ENCODE assay signal across 29 cellular contexts in the genomic region with DNA sequence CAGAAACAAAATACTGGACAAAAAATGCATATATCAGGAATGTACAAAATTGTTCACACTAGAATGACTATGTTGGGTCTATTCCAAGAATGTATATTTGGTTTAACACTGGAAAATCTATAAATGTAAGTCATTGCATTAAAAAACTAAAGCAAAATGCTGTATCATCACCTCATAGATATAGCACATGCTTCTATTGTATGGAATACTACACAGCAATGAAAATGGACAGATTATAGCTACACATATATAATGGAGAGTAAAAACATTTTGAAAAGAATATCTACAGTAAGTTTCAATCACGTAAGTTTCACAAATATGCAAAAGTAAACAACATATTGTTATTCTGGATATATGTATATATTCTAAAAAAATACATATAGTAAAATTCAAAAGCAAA.
"Had no signal": no experiment of that assay in that cellular context is flagged by ENCODE, and none has a peak within 500 bp of the region (broad histone marks: within the 10 kb centered on the region; RNA-seq: fewer than 3 reads in every experiment).

No MANE protein-coding gene starts in this region.

- H3K27me3 ChIP-seq: stomach, suprapubic skin, testis, thyroid gland, tibial artery, tibial nerve, transverse colon, upper lobe of left lung, upper lobe of right lung, uterus, vagina had no signal

- H3K27ac Mint-ChIP-seq: stimulated activated effector memory CD8-positive, alpha-beta T cell treated with anti-CD3 and anti-CD28 coated beads, Interleukin-12 subunit alpha, Interleukin-12 subunit beta, amount 100 ng/mL, for 72 hours; stimulated activated memory B cell treated with anti-CD40 and anti-IgM and Interleukin-4, amounts not matched to agents 10 μg/mL and 1 μg/mL and 100 μg/mL, for 72 hours; stimulated activated naive B cell treated with anti-CD40 and anti-IgM and Interleukin-4, amounts not matched to agents 10 μg/mL and 1 μg/mL and 100 μg/mL, for 72 hours; stimulated activated naive CD8-positive, alpha-beta T cell treated with anti-CD3 and anti-CD28 coated beads, Interleukin-15, amount 100 ng/mL, for 72 hours; stimulated activated naive CD8-positive, alpha-beta T cell treated with anti-CD3 and anti-CD28 coated beads, Interleukin-15, Interleukin-2, amounts not matched to agents 100 ng/mL and 50 ng/mL, for 24 hours; type B pancreatic cell had no signal

- H3K4me3 Mint-ChIP-seq: stimulated activated effector memory CD8-positive, alpha-beta T cell treated with anti-CD3 and anti-CD28 coated beads, Interleukin-12 subunit alpha, Interleukin-12 subunit beta, amount 100 ng/mL, for 72 hours; stimulated activated memory B cell treated with anti-CD40 and anti-IgM and Interleukin-4, amounts not matched to agents 10 μg/mL and 1 μg/mL and 100 μg/mL, for 72 hours; stimulated activated naive B cell treated with anti-CD40 and anti-IgM and Interleukin-4, amounts not matched to agents 10 μg/mL and 1 μg/mL and 100 μg/mL, for 72 hours; stimulated activated naive CD8-positive, alpha-beta T cell treated with anti-CD3 and anti-CD28 coated beads, Interleukin-15, amount 100 ng/mL, for 72 hours; stimulated activated naive CD8-positive, alpha-beta T cell treated with anti-CD3 and anti-CD28 coated beads, Interleukin-15, Interleukin-2, amounts not matched to agents 100 ng/mL and 50 ng/mL, for 24 hours; type B pancreatic cell had no signal

- DNase-seq: stimulated activated CD4-positive, alpha-beta T cell treated with anti-CD3 and anti-CD28 coated beads, Interleukin-2, amount 100 ng/mL, for 48 hours; stimulated activated CD4-positive, alpha-beta T cell treated with anti-CD3 and anti-CD28 coated beads, Interleukin-4, amount 100 ng/mL, for 1 hour; stimulated activated CD4-positive, alpha-beta T cell treated with anti-CD3 and anti-CD28 coated beads, Interleukin-4, amount 100 ng/mL, for 24 hours; stimulated activated CD4-positive, alpha-beta T cell treated with anti-CD3 and anti-CD28 coated beads, Interleukin-4, amount 100 ng/mL, for 4 hours; stimulated activated CD8-positive, alpha-beta memory T cell treated with anti-CD3 and anti-CD28 coated beads, Interleukin-4, amount 100 ng/mL, for 48 hours; stimulated activated naive B cell treated with anti-CD40 and anti-IgM and Interleukin-4, amounts not matched to agents 10 μg/mL and 1 μg/mL and 100 μg/mL, for 72 hours; stimulated activated naive CD4-positive, alpha-beta T cell; stimulated activated naive CD4-positive, alpha-beta T cell treated with Interleukin-2 at 50 U/mL for 16 hours; stimulated activated naive CD8-positive, alpha-beta T cell treated with anti-CD3 and anti-CD28 coated beads, Interleukin-15, amount 100 ng/mL, for 72 hours; stimulated activated naive CD8-positive, alpha-beta T cell treated with anti-CD3 and anti-CD28 coated beads, Interleukin-15, Interleukin-2, amounts not matched to agents 100 U/mL and 50 U/mL, for 24 hours; stomach; substantia nigra; testis; thyroid gland; tibial artery; transverse colon; trophoblast cell; upper lobe of left lung; upper lobe of right lung; uterus had no signal

- H3K27ac ChIP-seq: stomach, suprapubic skin, testis, thoracic aorta, thyroid gland, tibial artery, tibial nerve, transverse colon, upper lobe of left lung, upper lobe of right lung, uterus, vagina had no signal

- ATAC-seq: stimulated activated effector memory CD8-positive, alpha-beta T cell treated with anti-CD3 and anti-CD28 coated beads, Interleukin-12 subunit alpha, Interleukin-12 subunit beta, amount 100 ng/mL, for 72 hours; stimulated activated memory B cell treated with anti-CD40 and anti-IgM and Interleukin-4, amounts not matched to agents 10 μg/mL and 1 μg/mL and 100 μg/mL, for 72 hours; stimulated activated naive B cell treated with anti-CD40 and anti-IgM and Interleukin-4, amounts not matched to agents 10 μg/mL and 1 μg/mL and 100 μg/mL, for 72 hours; stimulated activated naive CD8-positive, alpha-beta T cell treated with anti-CD3 and anti-CD28 coated beads, Interleukin-15, amount 100 ng/mL, for 72 hours; stimulated activated naive CD8-positive, alpha-beta T cell treated with anti-CD3 and anti-CD28 coated beads, Interleukin-15, Interleukin-2, amounts not matched to agents 100 U/mL and 50 U/mL, for 24 hours; upper lobe of right lung had no signal

- H3K36me3 ChIP-seq: stomach, suprapubic skin, thoracic aorta, thyroid gland, tibial artery, tibial nerve, transverse colon, upper lobe of left lung, upper lobe of right lung, uterus, vagina had no signal

- H3K4me3 ChIP-seq: stomach, suprapubic skin, testis, thoracic aorta, thyroid gland, tibial artery, tibial nerve, transverse colon, upper lobe of left lung, upper lobe of right lung, uterus, vagina had no signal

- H3K36me3 Mint-ChIP-seq: stimulated activated effector memory CD8-positive, alpha-beta T cell treated with anti-CD3 and anti-CD28 coated beads, Interleukin-12 subunit alpha, Interleukin-12 subunit beta, amount 100 ng/mL, for 72 hours; stimulated activated memory B cell treated with anti-CD40 and anti-IgM and Interleukin-4, amounts not matched to agents 10 μg/mL and 1 μg/mL and 100 μg/mL, for 72 hours; stimulated activated naive B cell treated with anti-CD40 and anti-IgM and Interleukin-4, amounts not matched to agents 10 μg/mL and 1 μg/mL and 100 μg/mL, for 72 hours; type B pancreatic cell had no signal

- H3K4me1 Mint-ChIP-seq: stimulated activated effector memory CD8-positive, alpha-beta T cell treated with anti-CD3 and anti-CD28 coated beads, Interleukin-12 subunit alpha, Interleukin-12 subunit beta, amount 100 ng/mL, for 72 hours; stimulated activated memory B cell treated with anti-CD40 and anti-IgM and Interleukin-4, amounts not matched to agents 10 μg/mL and 1 μg/mL and 100 μg/mL, for 72 hours; stimulated activated naive B cell treated with anti-CD40 and anti-IgM and Interleukin-4, amounts not matched to agents 10 μg/mL and 1 μg/mL and 100 μg/mL, for 72 hours; stimulated activated naive CD8-positive, alpha-beta T cell treated with anti-CD3 and anti-CD28 coated beads, Interleukin-15, amount 100 ng/mL, for 72 hours had no signal

- H3K9me3 ChIP-seq: stomach, suprapubic skin, testis, thoracic aorta, thyroid gland, tibial artery, tibial nerve, transverse colon, upper lobe of left lung, upper lobe of right lung, uterus, vagina had no signal

- H3K4me1 ChIP-seq: stomach, suprapubic skin, testis, thyroid gland, tibial artery, tibial nerve, transverse colon, upper lobe of left lung, upper lobe of right lung, uterus, vagina had no signal

- H3K9me3 Mint-ChIP-seq: stimulated activated effector memory CD8-positive, alpha-beta T cell treated with anti-CD3 and anti-CD28 coated beads, Interleukin-12 subunit alpha, Interleukin-12 subunit beta, amount 100 ng/mL, for 72 hours; stimulated activated naive CD8-positive, alpha-beta T cell treated with anti-CD3 and anti-CD28 coated beads, Interleukin-15, amount 100 ng/mL, for 72 hours; type B pancreatic cell had no signal

- H3K27me3 Mint-ChIP-seq: stimulated activated memory B cell treated with anti-CD40 and anti-IgM and Interleukin-4, amounts not matched to agents 10 μg/mL and 1 μg/mL and 100 μg/mL, for 72 hours; stimulated activated naive B cell treated with anti-CD40 and anti-IgM and Interleukin-4, amounts not matched to agents 10 μg/mL and 1 μg/mL and 100 μg/mL, for 72 hours; stimulated activated naive CD8-positive, alpha-beta T cell treated with anti-CD3 and anti-CD28 coated beads, Interleukin-15, amount 100 ng/mL, for 72 hours; stimulated activated naive CD8-positive, alpha-beta T cell treated with anti-CD3 and anti-CD28 coated beads, Interleukin-15, Interleukin-2, amounts not matched to agents 100 ng/mL and 50 ng/mL, for 24 hours; type B pancreatic cell had no signal

- FAIRE-seq: urothelium cell line had no signal
